In the genomic region with DNA sequence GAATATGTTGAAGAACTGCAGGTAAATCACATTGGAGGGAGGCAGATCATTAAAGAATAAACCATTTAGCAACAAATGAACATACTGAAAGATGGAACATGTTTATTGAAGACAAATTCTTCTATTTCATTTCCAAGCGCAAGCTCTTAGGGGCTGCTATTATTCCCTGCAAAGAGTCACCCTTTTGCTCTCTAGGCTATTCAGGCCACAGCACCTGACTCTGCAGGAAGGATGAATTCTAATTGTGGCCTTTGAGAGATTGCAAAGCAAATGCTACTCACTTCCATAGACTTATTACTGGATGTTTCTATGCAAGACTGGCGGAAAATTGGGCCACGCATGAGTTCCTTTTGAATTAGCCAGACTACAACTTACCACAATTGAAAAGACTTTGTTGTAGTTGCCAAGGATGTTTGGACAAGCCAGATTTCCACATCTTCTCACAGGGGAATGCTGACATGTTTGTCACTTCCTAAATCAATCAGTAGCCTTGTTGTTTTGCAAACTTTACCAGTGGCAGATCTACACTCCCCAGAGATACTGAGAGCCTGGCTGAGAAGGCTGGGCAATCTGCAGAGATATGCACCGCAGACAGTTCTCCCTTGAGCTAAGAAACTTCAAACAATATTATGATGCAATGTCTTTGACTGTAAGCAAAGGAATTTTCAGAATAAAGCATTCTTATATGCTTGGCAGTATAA, we compare ENCODE assay signal across 11 cellular contexts.
DNase-seq lines count a peak whose midpoint lies in the region; ATAC-seq, FAIRE-seq and TF ChIP-seq lines count a peak whose summit lies in the region.
"Had no signal": no experiment of that assay in that cellular context is flagged by ENCODE, and none has a peak within 500 bp of the region (broad histone marks: within the 10 kb centered on the region; RNA-seq: fewer than 3 reads in every experiment).

No MANE protein-coding gene starts in this region.

- H3K4me3 ChIP-seq in NT2/D1 (ENCODE audit: insufficient read length, low read depth) (no peak overlapping the region), retinal pigment epithelial cell (ENCODE audit: low read length) (no peak overlapping the region)
- H3K4me3 ChIP-seq: heart left ventricle had no signal

- no peak overlapping the region for H3K9ac ChIP-seq in NT2/D1 (ENCODE audit: insufficient read length, low read depth)

- H3K36me3 ChIP-seq in NT2/D1 (ENCODE audit: insufficient read depth, insufficient read length, low read length), result no peaks in the 10 kb centered on the region
- H3K36me3 ChIP-seq: heart left ventricle had no signal

- H3K27me3 ChIP-seq in NT2/D1 (ENCODE audit: insufficient read depth, insufficient read length), result no peaks in the 10 kb centered on the region
- H3K27me3 ChIP-seq: heart left ventricle had no signal

- no peak for TF ChIP-seq CTCF in retinal pigment epithelial cell (conservative IDR thresholded peaks at IDR 0.05; ENCODE audit: low read depth, low read length)

- FAIRE-seq in GM12891 (lab: Jason Lieb, UNC), result no peak
- no peak for FAIRE-seq in urothelium cell line (lab: Jason Lieb, UNC)

- no peak for ATAC-seq in GM18870 (IDR thresholded peaks at IDR 0.05; ENCODE audit: unreplicated experiment)
- ATAC-seq: heart left ventricle had no signal

- DNase-seq in GM03348 (ENCODE audit: low spot score), result peak; percentile 36
- peak; percentile 11 for DNase-seq in NT2/D1 (ENCODE audit: low read depth, low spot score)
- DNase-seq in fibroblast of peridontal ligament (ENCODE audit: extremely low read depth), result peak; percentile 79
- DNase-seq in retinal pigment epithelial cell (ENCODE audit: low read depth), result peak; percentile 21
- no peak for DNase-seq in GM12891 (ENCODE audit: insufficient read length, low spot score)
- no peak for DNase-seq in NOMO-1 (lab: John Stamatoyannopoulos, UW; ENCODE audit: unreplicated experiment in 2 of 2)
- no peak for DNase-seq in urothelium cell line (ENCODE audit: low spot score)
- DNase-seq: activated naive CD8-positive, alpha-beta T cell treated with anti-CD3 and anti-CD28 coated beads, Interleukin-2, amount 10 ng/mL, durations not matched to agents 7 days and 5 days; heart left ventricle; KG1 had no signal

- no peak for TF ChIP-seq POLR2A in GM12891 (IDR thresholded peaks at IDR 0.05; ENCODE audit: low read depth, low read length)

- H3K4me1 ChIP-seq in NT2/D1 (ENCODE audit: insufficient read depth, insufficient read length), result no peaks in the 10 kb centered on the region
- H3K4me1 ChIP-seq: heart left ventricle had no signal

- H3K9me3 ChIP-seq in NT2/D1 (ENCODE audit: insufficient read depth, low read length), result no peaks in the 10 kb centered on the region
- H3K9me3 ChIP-seq: heart left ventricle had no signal

TF ChIP-seq in GM12891, 5 proteins besides CTCF, POLR2A, EP300 and RAD21:
- TF ChIP-seq POU2F2 (IDR thresholded peaks at IDR 0.05; ENCODE audit: low read depth, low read length) (no peak), SPI1 (IDR thresholded peaks at IDR 0.05; ENCODE audit: low read depth, low read length) (no peak), POLR2AphosphoS5 (IDR thresholded peaks at IDR 0.05; ENCODE audit: low read depth, low read length) (no peak), TAF1 (IDR thresholded peaks at IDR 0.05; ENCODE audit: low read depth, low read length) (no peak), PAX5 (IDR thresholded peaks at IDR 0.05; ENCODE audit: insufficient read depth, low read length, severe bottlenecking) (no peak)

Comparison
In these comparisons a context has a peak if more than half of its experiments do, and no peak if none do; other contexts are left out.
1. DNase-seq: peak in GM03348 (single experiment), NT2/D1 (single experiment), fibroblast of peridontal ligament (single experiment) and retinal pigment epithelial cell (single experiment); none in GM12891 (single experiment), NOMO-1 (0 of 2) and urothelium cell line (single experiment).